Comparison of ENCODE assay signal across 20 cellular contexts in the genomic region with DNA sequence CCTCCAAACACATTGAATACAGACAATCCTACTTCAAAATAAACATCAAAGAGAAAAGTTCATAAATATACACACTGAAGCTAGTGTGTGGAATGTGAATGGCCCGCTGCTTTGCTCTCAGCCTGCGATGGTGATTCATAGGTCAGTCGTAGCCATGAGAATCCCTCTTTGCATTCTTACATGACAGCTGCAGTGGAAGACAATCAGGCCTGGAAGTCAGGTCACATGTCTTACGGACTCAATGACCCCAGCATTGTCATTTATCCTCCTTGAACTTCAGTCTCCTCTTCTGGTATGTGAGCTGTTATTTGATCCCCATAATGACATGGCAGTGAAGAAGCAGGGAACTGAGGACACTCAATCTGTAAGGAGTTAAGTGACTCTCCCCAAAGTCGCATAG.
DNase-seq lines count a peak whose midpoint lies in the region; ATAC-seq, FAIRE-seq and TF ChIP-seq lines count a peak whose summit lies in the region.
"Had no signal": no experiment of that assay in that cellular context is flagged by ENCODE, and none has a peak within 500 bp of the region (broad histone marks: within the 10 kb centered on the region; RNA-seq: fewer than 3 reads in every experiment).

No MANE protein-coding gene starts in this region.

- 0 out of 2 replicates have a peak, but pooled peaks cover 5% of the 10 kb centered on the region for H3K4me1 ChIP-seq in HepG2 (ENCODE audit: insufficient read depth, low read length)
- no peaks in the 10 kb centered on the region for H3K4me1 ChIP-seq in right lobe of liver
- H3K4me1 ChIP-seq: heart right ventricle, pancreas had no signal

- no peaks in the 10 kb centered on the region for H4K20me1 ChIP-seq in HepG2 (ENCODE audit: insufficient read depth, low read length)

- no peak overlapping the region for H3K9ac ChIP-seq in HepG2 (ENCODE audit: insufficient read depth, low read depth, low read length)
- H3K9ac ChIP-seq: KMS-11 had no signal

- 14% methylated on average over 3 of the region's 5 CpGs for WGBS in HepG2 (ENCODE audit: low lambda C conversion rate)
- WGBS in right lobe of liver (ENCODE audit: insufficient coverage, low coverage, low lambda C conversion rate, missing lambda C conversion rate), result 62% methylated on average over 5 of the region's 5 CpGs

- FAIRE-seq in HepG2 (lab: Jason Lieb, UNC), result no peak
- FAIRE-seq: pancreas had no signal

- intact Hi-C loops in HepG2 (cut with micrococcal nuclease; ENCODE audit: unreplicated experiment), result no loop called here
- intact Hi-C loops in right lobe of liver (cut with DNase I), result no loop called here

- in situ Hi-C loops in HepG2 (cut with HindIII; ENCODE audit: extremely low pct_ligation_motif_present, low pct_unique_long_range_greater_than_20kb) (no loop called here), astrocyte of the spinal cord (cut with HindIII; ENCODE audit: low sequenced_read_pairs) (no loop called here)

- no peak overlapping the region for H2AFZ ChIP-seq in HepG2 (ENCODE audit: low read length)

- TF ChIP-seq RAD21 in HepG2 (CRISPR knock-in tag; IDR thresholded peaks at IDR 0.05), result no peak

- H3K79me2 ChIP-seq in HepG2 (ENCODE audit: insufficient read depth, low read length), result no peaks in the 10 kb centered on the region

- no peak for TF ChIP-seq EP300 in HepG2 (IDR thresholded peaks at IDR 0.05; ENCODE audit: low read depth in 2 of 2, low read length in 2 of 2)
- no peak for TF ChIP-seq EP300 in HepG2 (CRISPR knock-in tag; IDR thresholded peaks at IDR 0.05; ENCODE audit: borderline replicate concordance)

- H3K4me3 ChIP-seq in HepG2 (replicated peaks in 1 of 3; ENCODE audit: insufficient read depth in 1 of 3, low read depth in 2 of 3, low read length in 3 of 3) (no peak overlapping the region), right lobe of liver (no peak overlapping the region), astrocyte of the spinal cord (ENCODE audit: low read depth, low read length) (no peak overlapping the region)
- H3K4me3 ChIP-seq: heart right ventricle, lung, pancreas had no signal

- no peaks in the 10 kb centered on the region; a peak in 1 of 5 replicates for H3K27me3 ChIP-seq in HepG2 (ENCODE audit: control insufficient read depth in 1 of 2, insufficient read depth in 2 of 2, low read length in 2 of 2)
- no peaks in the 10 kb centered on the region for H3K27me3 ChIP-seq in right lobe of liver
- H3K27me3 ChIP-seq: heart right ventricle, pancreas had no signal

- CTCF ChIA-PET in HepG2 (lab: Yijun Ruan, JAX; ENCODE audit: low intra/inter-chr PET ratio, low total read pairs), result no interaction called here

- no peak for TF ChIP-seq CTCF in HepG2 (CRISPR knock-in tag; IDR thresholded peaks at IDR 0.05)
- TF ChIP-seq CTCF in right lobe of liver (IDR thresholded peaks at IDR 0.05), result no peak
- TF ChIP-seq CTCF in astrocyte of the spinal cord (IDR thresholded peaks at IDR 0.05; ENCODE audit: low read depth, low read length), result no peak

- TF ChIP-seq POLR2A in HepG2 (IDR thresholded peaks at IDR 0.05; ENCODE audit: insufficient read depth in 1 of 2, low read depth in 2 of 2, low read length in 2 of 2) (no peak), right lobe of liver (IDR thresholded peaks at IDR 0.05) (no peak)

- BruUV-seq in HepG2 (replicated peaks; lab: Mats Ljungman, UMichigan), result no TSS peak

- no peak overlapping the region for H3K27ac ChIP-seq in HepG2 (ENCODE audit: extremely low read length, insufficient read depth, low read length)
- H3K27ac ChIP-seq in right lobe of liver, result no peak overlapping the region
- H3K27ac ChIP-seq: heart right ventricle, KMS-11, pancreas had no signal

- POLR2A ChIA-PET in HepG2 (lab: Yijun Ruan, JAX), result no interaction called here

- DNase-seq in HepG2 (ENCODE audit: low spot score) (peak; percentile 12), right lobe of liver (no peak), astrocyte of the spinal cord (ENCODE audit: low read depth, low spot score) (peak; percentile 28), iPS-NIHi7 (ENCODE audit: extremely low spot score) (peak; percentile 22), stromal cell of bone marrow (ENCODE audit: low read depth) (peak; percentile 15), superior temporal gyrus (ENCODE audit: extremely low spot score) (no peak), SK-N-DZ (ENCODE audit: low spot score) (no peak)
- no peak for DNase-seq in NK-92 treated with Interleukin-12 subunit alpha and Interleukin-12 subunit beta, amount 100 ng/mL, for 24 hours (lab: John Stamatoyannopoulos, UW)
- DNase-seq: activated CD4-positive, alpha-beta T cell treated with anti-CD3 and anti-CD28 coated beads for 36 hours; activated T-cell treated with anti-CD3 and anti-CD28 coated beads, Interleukin-2, amount 50 U/mL, for 72 hours; anterior cingulate cortex; DMS 273 treated with DMSO at 0.1 percent for 48 hours; effector memory CD8-positive, alpha-beta T cell; heart right ventricle; NCI-H2107; pancreas; stimulated activated CD4-positive, alpha-beta T cell treated with anti-CD3 and anti-CD28 coated beads, Interleukin-1b, Interleukin-23, amount 100 ng/mL, for 48 hours; T-helper 1 cell had no signal

- H3K4me2 ChIP-seq in HepG2 (ENCODE audit: low read depth, low read length), result no peak overlapping the region
- H3K4me2 ChIP-seq: KMS-11 had no signal

- no peaks in the 10 kb centered on the region for H3K9me3 ChIP-seq in HepG2 (ENCODE audit: low read length)
- H3K9me3 ChIP-seq in right lobe of liver, result no peaks in the 10 kb centered on the region
- H3K9me3 ChIP-seq: heart right ventricle, pancreas had no signal

- ATAC-seq in HepG2, result peak; percentile 72
- ATAC-seq in right lobe of liver, result no peak
- ATAC-seq: activated CD4-positive, alpha-beta T cell treated with anti-CD3 and anti-CD28 coated beads for 36 hours; activated T-cell treated with anti-CD3 and anti-CD28 coated beads, Interleukin-2, amount 50 U/mL, for 72 hours; effector memory CD8-positive, alpha-beta T cell; heart right ventricle; pancreas had no signal

- H3K36me3 ChIP-seq in HepG2 (replicated peaks in 1 of 2; ENCODE audit: control insufficient read depth in 1 of 2, insufficient read depth in 2 of 2, low read length in 2 of 2) (no peaks in the 10 kb centered on the region), right lobe of liver (no peaks in the 10 kb centered on the region)
- H3K36me3 ChIP-seq: heart right ventricle, pancreas had no signal

TF ChIP-seq in HepG2, 621 proteins besides CTCF, POLR2A, EP300 and RAD21 (continues in another document):
- TF ChIP-seq AGO1 (IDR thresholded peaks at IDR 0.05; ENCODE audit: low read depth, low read length, poor library complexity, severe bottlenecking), result no peak
- TF ChIP-seq, protein P1, sequence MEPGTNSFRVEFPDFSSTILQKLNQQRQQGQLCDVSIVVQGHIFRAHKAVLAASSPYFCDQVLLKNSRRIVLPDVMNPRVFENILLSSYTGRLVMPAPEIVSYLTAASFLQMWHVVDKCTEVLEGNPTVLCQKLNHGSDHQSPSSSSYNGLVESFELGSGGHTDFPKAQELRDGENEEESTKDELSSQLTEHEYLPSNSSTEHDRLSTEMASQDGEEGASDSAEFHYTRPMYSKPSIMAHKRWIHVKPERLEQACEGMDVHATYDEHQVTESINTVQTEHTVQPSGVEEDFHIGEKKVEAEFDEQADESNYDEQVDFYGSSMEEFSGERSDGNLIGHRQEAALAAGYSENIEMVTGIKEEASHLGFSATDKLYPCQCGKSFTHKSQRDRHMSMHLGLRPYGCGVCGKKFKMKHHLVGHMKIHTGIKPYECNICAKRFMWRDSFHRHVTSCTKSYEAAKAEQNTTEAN (CRISPR knock-in tag; conservative IDR thresholded peaks at IDR 0.05), result no peak
- no peak for TF ChIP-seq ZNF709 (CRISPR knock-in tag; IDR thresholded peaks at IDR 0.05)
- no peak for TF ChIP-seq FOXA3 (CRISPR knock-in tag; IDR thresholded peaks at IDR 0.05)
- no peak for TF ChIP-seq ZSCAN22 (CRISPR knock-in tag; IDR thresholded peaks at IDR 0.05)
- TF ChIP-seq SALL1 (CRISPR knock-in tag; IDR thresholded peaks at IDR 0.05), result no peak
- no peak for TF ChIP-seq ZNF879 (CRISPR knock-in tag; IDR thresholded peaks at IDR 0.05)
- TF ChIP-seq DNMT1 (CRISPR knock-in tag; IDR thresholded peaks at IDR 0.05), result no peak
- TF ChIP-seq SIN3B (IDR thresholded peaks at IDR 0.05; ENCODE audit: low read length), result no peak
- TF ChIP-seq NAIF1 (CRISPR knock-in tag; IDR thresholded peaks at IDR 0.05; ENCODE audit: borderline replicate concordance), result no peak
- no peak for TF ChIP-seq ZBTB8A (CRISPR knock-in tag; IDR thresholded peaks at IDR 0.05; ENCODE audit: borderline replicate concordance, low read depth)
- TF ChIP-seq, protein P2, sequence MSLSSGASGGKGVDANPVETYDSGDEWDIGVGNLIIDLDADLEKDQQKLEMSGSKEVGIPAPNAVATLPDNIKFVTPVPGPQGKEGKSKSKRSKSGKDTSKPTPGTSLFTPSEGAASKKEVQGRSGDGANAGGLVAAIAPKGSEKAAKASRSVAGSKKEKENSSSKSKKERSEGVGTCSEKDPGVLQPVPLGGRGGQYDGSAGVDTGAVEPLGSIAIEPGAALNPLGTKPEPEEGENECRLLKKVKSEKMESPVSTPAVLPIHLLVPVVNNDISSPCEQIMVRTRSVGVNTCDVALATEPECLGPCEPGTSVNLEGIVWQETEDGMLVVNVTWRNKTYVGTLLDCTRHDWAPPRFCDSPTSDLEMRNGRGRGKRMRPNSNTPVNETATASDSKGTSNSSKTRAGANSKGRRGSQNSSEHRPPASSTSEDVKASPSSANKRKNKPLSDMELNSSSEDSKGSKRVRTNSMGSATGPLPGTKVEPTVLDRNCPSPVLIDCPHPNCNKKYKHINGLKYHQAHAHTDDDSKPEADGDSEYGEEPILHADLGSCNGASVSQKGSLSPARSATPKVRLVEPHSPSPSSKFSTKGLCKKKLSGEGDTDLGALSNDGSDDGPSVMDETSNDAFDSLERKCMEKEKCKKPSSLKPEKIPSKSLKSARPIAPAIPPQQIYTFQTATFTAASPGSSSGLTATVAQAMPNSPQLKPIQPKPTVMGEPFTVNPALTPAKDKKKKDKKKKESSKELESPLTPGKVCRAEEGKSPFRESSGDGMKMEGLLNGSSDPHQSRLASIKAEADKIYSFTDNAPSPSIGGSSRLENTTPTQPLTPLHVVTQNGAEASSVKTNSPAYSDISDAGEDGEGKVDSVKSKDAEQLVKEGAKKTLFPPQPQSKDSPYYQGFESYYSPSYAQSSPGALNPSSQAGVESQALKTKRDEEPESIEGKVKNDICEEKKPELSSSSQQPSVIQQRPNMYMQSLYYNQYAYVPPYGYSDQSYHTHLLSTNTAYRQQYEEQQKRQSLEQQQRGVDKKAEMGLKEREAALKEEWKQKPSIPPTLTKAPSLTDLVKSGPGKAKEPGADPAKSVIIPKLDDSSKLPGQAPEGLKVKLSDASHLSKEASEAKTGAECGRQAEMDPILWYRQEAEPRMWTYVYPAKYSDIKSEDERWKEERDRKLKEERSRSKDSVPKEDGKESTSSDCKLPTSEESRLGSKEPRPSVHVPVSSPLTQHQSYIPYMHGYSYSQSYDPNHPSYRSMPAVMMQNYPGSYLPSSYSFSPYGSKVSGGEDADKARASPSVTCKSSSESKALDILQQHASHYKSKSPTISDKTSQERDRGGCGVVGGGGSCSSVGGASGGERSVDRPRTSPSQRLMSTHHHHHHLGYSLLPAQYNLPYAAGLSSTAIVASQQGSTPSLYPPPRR (CRISPR knock-in tag; IDR thresholded peaks at IDR 0.05; ENCODE audit: borderline replicate concordance), result no peak
- no peak for TF ChIP-seq ZNF792 (CRISPR knock-in tag; IDR thresholded peaks at IDR 0.05)

Comparison
In these comparisons a context has a peak if more than half of its experiments do, and no peak if none do; other contexts are left out.
1. DNase-seq: peak in HepG2 (single experiment), astrocyte of the spinal cord (single experiment), iPS-NIHi7 (single experiment) and stromal cell of bone marrow (single experiment); none in right lobe of liver (0 of 3), NK-92 treated with Interleukin-12 subunit alpha and Interleukin-12 subunit beta, amount 100 ng/mL, for 24 hours (single experiment), superior temporal gyrus (single experiment) and SK-N-DZ (single experiment).